ENCODE assay signal across 9 cellular contexts in genomic region chr5:1883120-1883924, GRCh38. TPM values are rescaled to one million over a fixed set of nuclear protein-coding genes. Genes with fewer than 3 reads are reported as not detected.
DNase-seq lines count a peak whose midpoint lies in the region; ATAC-seq and TF ChIP-seq lines count a peak whose summit lies in the region.
"Had no signal": no experiment of that assay in that cellular context is flagged by ENCODE, and none has a peak within 500 bp of the region (broad histone marks: within the 10 kb centered on the region; RNA-seq: fewer than 3 reads in every experiment).

No MANE protein-coding gene starts in this region.

- WGBS in mesendoderm (ENCODE audit: extremely low coverage, insufficient coverage, low lambda C conversion rate) = no CpG with 5 or more reads among the region's 78 CpGs

- no peaks in the 10 kb centered on the region for H3K4me1 ChIP-seq in mesendoderm (ENCODE audit: control insufficient read depth, low read depth, low read length)

- ATAC-seq in HG03097 (IDR thresholded peaks at IDR 0.05; ENCODE audit: low FRiP score, unreplicated experiment) = no peak

- H3K36me3 ChIP-seq in mesendoderm (ENCODE audit: control insufficient read depth, insufficient read depth, low read length) = no peaks in the 10 kb centered on the region
- H3K36me3 ChIP-seq: right lobe of liver had no signal

- H2BK5ac ChIP-seq in mesendoderm (ENCODE audit: low read length) = no peak overlapping the region

- H2BK15ac ChIP-seq in mesendoderm (replicated peaks; ENCODE audit: low read depth) = no peak overlapping the region

- no peak overlapping the region for H3K23ac ChIP-seq in mesendoderm (ENCODE audit: low read length)

- H3K4me2 ChIP-seq in mesendoderm (ENCODE audit: low read length) = peak overlapping the region; percentile 15

- H3K4ac ChIP-seq in mesendoderm (ENCODE audit: low read depth, low read length) = no peak overlapping the region

- H3K56ac ChIP-seq in mesendoderm (ENCODE audit: low read length) = peak overlapping the region; percentile 34

- no peak overlapping the region for H4K5ac ChIP-seq in mesendoderm (ENCODE audit: low read length)

- H3K79me2 ChIP-seq in mesendoderm (ENCODE audit: control insufficient read depth, insufficient read depth, low read length) = no peaks in the 10 kb centered on the region

- H3K27ac ChIP-seq in coronary artery (no peak overlapping the region), mesendoderm (ENCODE audit: low read depth, low read length) (no peak overlapping the region)
- H3K27ac ChIP-seq: right lobe of liver had no signal

- no peak overlapping the region for H3K18ac ChIP-seq in mesendoderm (ENCODE audit: low read length)

- H4K8ac ChIP-seq in mesendoderm (ENCODE audit: low read depth, low read length) = no peak overlapping the region

- no peak overlapping the region for H2BK120ac ChIP-seq in mesendoderm (ENCODE audit: low read depth, low read length)

- H3K4me3 ChIP-seq in coronary artery (peak overlapping the region; percentile 51), mesendoderm (ENCODE audit: low read length) (no peak overlapping the region)
- H3K4me3 ChIP-seq: right lobe of liver had no signal

- no peak overlapping the region for H2AK5ac ChIP-seq in mesendoderm (ENCODE audit: low read length)

- H3K9ac ChIP-seq in mesendoderm (ENCODE audit: low read length) = peak overlapping the region; percentile 9

- peak; percentile 63 for DNase-seq in AG08396 (ENCODE audit: low spot score)
- DNase-seq in HPDE6-E6E7 (ENCODE audit: extremely low spot score) = peak; percentile 42
- no peak for DNase-seq in coronary artery (ENCODE audit: low spot score)
- peak; percentile 63 for DNase-seq in mesendoderm
- no peak for DNase-seq in GM19238 (ENCODE audit: insufficient read length, low spot score)
- DNase-seq in NCI-H128 (lab: John Stamatoyannopoulos, UW; ENCODE audit: unreplicated experiment) = no peak
- no peak for DNase-seq in A172 (ENCODE audit: low spot score)

- H3K27me3 ChIP-seq in mesendoderm (ENCODE audit: insufficient read depth, low read length, poor library complexity) = peaks cover 82% of the 10 kb centered on the region

- no peak for TF ChIP-seq CTCF in coronary artery (IDR thresholded peaks at IDR 0.05)

- H3K79me1 ChIP-seq in mesendoderm (ENCODE audit: low read length) = no peaks in the 10 kb centered on the region

RNA-seq across cellular contexts. Expression of gene IRX4, which starts 0.6 kb away (rescaled TPM):
- polyA plus RNA-seq in mesendoderm (2013, experiment 1 of 2) = 0.51 TPM
- 0.48 TPM for polyA plus RNA-seq in mesendoderm (2013, experiment 2 of 2)
- total RNA-seq in A172 (2014; rRNA removed; shearing (Covaris generic)) = not detected in 2 replicates
- total RNA-seq: right lobe of liver had no signal

Comparison
In these comparisons a context has a peak if more than half of its experiments do, and no peak if none do; other contexts are left out.
1. DNase-seq: peak in AG08396 (single experiment), HPDE6-E6E7 (single experiment) and mesendoderm (single experiment); none in coronary artery (single experiment), GM19238 (single experiment), NCI-H128 (single experiment) and A172 (single experiment).